Comparison of ENCODE assay signal across 1 cellular context in genomic region chr12:6998708-6999451, GRCh38.
A peak's percentile ranks its signal among the peaks of the same experiment; 100 is the strongest.
TF ChIP-seq lines count a peak whose summit lies in the region.

No MANE protein-coding gene starts in this region.

TF ChIP-seq in Ishikawa, 13 proteins besides CTCF, POLR2A, EP300 and RAD21 (continued from another document):
- TF ChIP-seq CEBPB (IDR thresholded peaks at IDR 0.05), result peak; percentile 10
- no peak for TF ChIP-seq EGR1 (IDR thresholded peaks at IDR 0.05)
